In genomic region chr3:178850452-178851166, GRCh38 we compare ENCODE assay signal across 1 cellular context.
TF ChIP-seq lines count a peak whose summit lies in the region.

No MANE protein-coding gene starts in this region.

TF ChIP-seq in GM23338, 12 proteins besides CTCF, POLR2A, EP300 and RAD21 (continued from another document):
- TF ChIP-seq ZNF462 (CRISPR knock-in tag; IDR thresholded peaks at IDR 0.05) = no peak
- no peak for TF ChIP-seq ETS1 (IDR thresholded peaks at IDR 0.05)
- no peak for TF ChIP-seq EZH2phosphoT487 (IDR thresholded peaks at IDR 0.05; ENCODE audit: unreplicated experiment)
- TF ChIP-seq EZH2 (IDR thresholded peaks at IDR 0.05; ENCODE audit: low read depth, unreplicated experiment) = no peak
- no peak for TF ChIP-seq ZNF114 (CRISPR knock-in tag; IDR thresholded peaks at IDR 0.05)
- TF ChIP-seq REST (IDR thresholded peaks at IDR 0.05; ENCODE audit: unreplicated experiment) = no peak
- TF ChIP-seq JUNB (IDR thresholded peaks at IDR 0.05; ENCODE audit: unreplicated experiment) = no peak
